ENCODE assay signal across 9 cellular contexts in the genomic region with DNA sequence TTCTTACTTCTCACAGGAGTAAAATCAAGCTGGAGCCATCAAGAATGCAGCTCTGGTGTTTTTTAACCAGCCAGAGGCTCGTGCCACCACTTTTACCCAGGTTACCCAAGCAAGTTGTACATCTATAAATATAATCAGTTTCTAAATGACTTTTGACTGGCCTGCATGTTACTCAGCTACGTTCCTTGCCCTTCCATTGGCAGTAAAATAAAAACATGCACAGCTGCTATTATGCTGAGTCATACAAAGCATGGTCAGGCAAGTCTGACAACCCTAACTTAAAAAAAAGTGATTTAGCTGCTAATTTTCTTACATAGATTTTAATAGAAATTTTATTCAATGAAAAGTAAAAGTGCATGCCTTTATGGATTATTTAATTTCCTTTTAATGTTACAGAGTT.
DNase-seq lines count a peak whose midpoint lies in the region; ATAC-seq and TF ChIP-seq lines count a peak whose summit lies in the region.
"Had no signal": no experiment of that assay in that cellular context is flagged by ENCODE, and none has a peak within 500 bp of the region (broad histone marks: within the 10 kb centered on the region; RNA-seq: fewer than 3 reads in every experiment).

No MANE protein-coding gene starts in this region.

- peak; percentile 37 for DNase-seq in ACHN
- peak; percentile 82 for DNase-seq in choroid plexus epithelial cell (ENCODE audit: low read depth)
- DNase-seq in NCI-H1092 (lab: John Stamatoyannopoulos, UW), result no peak
- DNase-seq in CD14-positive monocyte (ENCODE audit: low spot score), result no peak
- DNase-seq in HK-2 (ENCODE audit: unreplicated experiment), result no peak
- DNase-seq in activated T-cell treated with anti-CD3 and anti-CD28 coated beads, Interleukin-2, amount 50 U/mL, for 24 hours, result no peak
- DNase-seq: left ventricle myocardium inferior had no signal

- H3K4me3 ChIP-seq in choroid plexus epithelial cell (ENCODE audit: low read depth, low read length), result no peak overlapping the region
- H3K4me3 ChIP-seq: left ventricle myocardium inferior had no signal

- H3K36me3 Mint-ChIP-seq in CD14-positive monocyte, result no peaks in the 10 kb centered on the region
- no peaks in the 10 kb centered on the region for H3K36me3 Mint-ChIP-seq in activated T-cell treated with anti-CD3 and anti-CD28 coated beads, Interleukin-2, amount 50 U/mL, for 24 hours (ENCODE audit: low read depth)

- in situ Hi-C loops in ACHN (cut with HindIII; ENCODE audit: low pct_ligation_motif_present, low pct_unique_long_range_greater_than_20kb, low sequenced_read_pairs), result no loop called here

- no peak overlapping the region for H3K27ac Mint-ChIP-seq in CD14-positive monocyte
- H3K27ac Mint-ChIP-seq in activated T-cell treated with anti-CD3 and anti-CD28 coated beads, Interleukin-2, amount 50 U/mL, for 24 hours, result no peak overlapping the region

- no peaks in the 10 kb centered on the region for H3K4me1 Mint-ChIP-seq in CD14-positive monocyte
- no peaks in the 10 kb centered on the region for H3K4me1 Mint-ChIP-seq in activated T-cell treated with anti-CD3 and anti-CD28 coated beads, Interleukin-2, amount 50 U/mL, for 24 hours (ENCODE audit: low read depth)

- no peaks in the 10 kb centered on the region for H3K27me3 Mint-ChIP-seq in CD14-positive monocyte (ENCODE audit: low read depth in 3 of 3)
- H3K27me3 Mint-ChIP-seq in activated T-cell treated with anti-CD3 and anti-CD28 coated beads, Interleukin-2, amount 50 U/mL, for 24 hours, result no peaks in the 10 kb centered on the region

- ATAC-seq in GM19468 (IDR thresholded peaks at IDR 0.05; ENCODE audit: extremely low read depth, unreplicated experiment) (peak; percentile 77), HG03442 (IDR thresholded peaks at IDR 0.05; ENCODE audit: unreplicated experiment) (peak; percentile 97)

- no peak for TF ChIP-seq CTCF in choroid plexus epithelial cell (conservative IDR thresholded peaks at IDR 0.05; ENCODE audit: low read depth, low read length)
- TF ChIP-seq CTCF in CD14-positive monocyte (IDR thresholded peaks at IDR 0.05), result no peak

- H3K4me3 Mint-ChIP-seq in CD14-positive monocyte, result no peak overlapping the region
- no peak overlapping the region for H3K4me3 Mint-ChIP-seq in activated T-cell treated with anti-CD3 and anti-CD28 coated beads, Interleukin-2, amount 50 U/mL, for 24 hours

- intact Hi-C loops in CD14-positive monocyte (cut with micrococcal nuclease), result no loop called here

- peaks cover 0 to 3% (median 0%) of the 10 kb centered on the region in 7 donors for H3K9me3 Mint-ChIP-seq in CD14-positive monocyte
- H3K9me3 Mint-ChIP-seq in activated T-cell treated with anti-CD3 and anti-CD28 coated beads, Interleukin-2, amount 50 U/mL, for 24 hours, result no peaks in the 10 kb centered on the region

Comparison
In these comparisons a context has a peak if more than half of its experiments do, and no peak if none do; other contexts are left out.
1. DNase-seq: peak in ACHN (single experiment) and choroid plexus epithelial cell (single experiment); none in NCI-H1092 (single experiment), CD14-positive monocyte (single experiment), HK-2 (single experiment) and activated T-cell treated with anti-CD3 and anti-CD28 coated beads, Interleukin-2, amount 50 U/mL, for 24 hours (single experiment).